In the genomic region with DNA sequence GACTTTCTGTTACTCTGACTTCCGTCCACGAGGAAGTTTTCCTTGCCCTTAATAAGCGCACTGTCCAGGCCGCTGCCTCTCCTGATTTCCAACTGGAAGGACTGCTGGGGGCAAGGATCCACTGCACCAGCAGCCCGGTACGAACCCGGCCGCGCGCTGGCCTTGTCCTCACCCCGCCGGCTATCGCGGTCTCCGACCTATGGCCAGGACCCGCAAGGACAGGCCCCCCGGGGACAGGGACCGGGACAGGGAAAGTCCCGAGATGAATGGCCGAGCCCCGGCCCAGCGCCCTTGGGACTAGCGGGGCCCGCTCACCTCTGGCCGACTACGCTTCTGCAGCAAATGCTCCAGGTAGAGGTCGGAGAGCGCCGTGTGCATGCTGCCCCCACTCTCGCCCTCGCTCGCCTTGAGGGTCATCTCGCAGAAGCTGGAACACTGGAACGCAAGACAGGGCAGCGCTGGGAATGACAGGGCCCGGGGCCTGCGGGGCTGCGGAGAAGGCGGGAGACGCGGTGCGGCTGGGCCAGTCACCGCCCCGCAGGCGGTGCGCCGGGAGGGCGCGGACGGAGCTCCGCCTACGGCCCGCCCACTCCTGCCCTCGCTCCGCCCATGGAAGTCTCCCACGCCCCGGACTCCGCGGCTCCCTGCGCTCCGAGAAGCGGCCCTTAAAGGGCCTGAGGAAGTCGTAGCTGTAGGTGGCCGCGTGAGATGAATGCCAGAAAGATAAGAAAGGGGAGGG, we compare ENCODE assay signal across 1 cellular context.
TF ChIP-seq lines count a peak whose summit lies in the region.

A gene (minus strand): TSS at position 529 of the 739 bp plus-strand sequence. CDS start 112 bp downstream, at position 417.

TF ChIP-seq in HepG2, 621 proteins besides CTCF, POLR2A, EP300 and RAD21 (continued from another document):
- TF ChIP-seq, protein P1, sequence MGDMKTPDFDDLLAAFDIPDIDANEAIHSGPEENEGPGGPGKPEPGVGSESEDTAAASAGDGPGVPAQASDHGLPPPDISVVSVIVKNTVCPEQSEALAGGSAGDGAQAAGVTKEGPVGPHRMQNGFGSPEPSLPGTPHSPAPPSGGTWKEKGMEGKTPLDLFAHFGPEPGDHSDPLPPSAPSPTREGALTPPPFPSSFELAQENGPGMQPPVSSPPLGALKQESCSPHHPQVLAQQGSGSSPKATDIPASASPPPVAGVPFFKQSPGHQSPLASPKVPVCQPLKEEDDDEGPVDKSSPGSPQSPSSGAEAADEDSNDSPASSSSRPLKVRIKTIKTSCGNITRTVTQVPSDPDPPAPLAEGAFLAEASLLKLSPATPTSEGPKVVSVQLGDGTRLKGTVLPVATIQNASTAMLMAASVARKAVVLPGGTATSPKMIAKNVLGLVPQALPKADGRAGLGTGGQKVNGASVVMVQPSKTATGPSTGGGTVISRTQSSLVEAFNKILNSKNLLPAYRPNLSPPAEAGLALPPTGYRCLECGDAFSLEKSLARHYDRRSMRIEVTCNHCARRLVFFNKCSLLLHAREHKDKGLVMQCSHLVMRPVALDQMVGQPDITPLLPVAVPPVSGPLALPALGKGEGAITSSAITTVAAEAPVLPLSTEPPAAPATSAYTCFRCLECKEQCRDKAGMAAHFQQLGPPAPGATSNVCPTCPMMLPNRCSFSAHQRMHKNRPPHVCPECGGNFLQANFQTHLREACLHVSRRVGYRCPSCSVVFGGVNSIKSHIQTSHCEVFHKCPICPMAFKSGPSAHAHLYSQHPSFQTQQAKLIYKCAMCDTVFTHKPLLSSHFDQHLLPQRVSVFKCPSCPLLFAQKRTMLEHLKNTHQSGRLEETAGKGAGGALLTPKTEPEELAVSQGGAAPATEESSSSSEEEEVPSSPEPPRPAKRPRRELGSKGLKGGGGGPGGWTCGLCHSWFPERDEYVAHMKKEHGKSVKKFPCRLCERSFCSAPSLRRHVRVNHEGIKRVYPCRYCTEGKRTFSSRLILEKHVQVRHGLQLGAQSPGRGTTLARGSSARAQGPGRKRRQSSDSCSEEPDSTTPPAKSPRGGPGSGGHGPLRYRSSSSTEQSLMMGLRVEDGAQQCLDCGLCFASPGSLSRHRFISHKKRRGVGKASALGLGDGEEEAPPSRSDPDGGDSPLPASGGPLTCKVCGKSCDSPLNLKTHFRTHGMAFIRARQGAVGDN (CRISPR knock-in tag; IDR thresholded peaks at IDR 0.05), result peak; percentile 83
- TF ChIP-seq, protein P2, sequence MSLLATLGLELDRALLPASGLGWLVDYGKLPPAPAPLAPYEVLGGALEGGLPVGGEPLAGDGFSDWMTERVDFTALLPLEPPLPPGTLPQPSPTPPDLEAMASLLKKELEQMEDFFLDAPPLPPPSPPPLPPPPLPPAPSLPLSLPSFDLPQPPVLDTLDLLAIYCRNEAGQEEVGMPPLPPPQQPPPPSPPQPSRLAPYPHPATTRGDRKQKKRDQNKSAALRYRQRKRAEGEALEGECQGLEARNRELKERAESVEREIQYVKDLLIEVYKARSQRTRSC (CRISPR knock-in tag; IDR thresholded peaks at IDR 0.05; ENCODE audit: low read depth), result no peak
- TF ChIP-seq, protein P3, sequence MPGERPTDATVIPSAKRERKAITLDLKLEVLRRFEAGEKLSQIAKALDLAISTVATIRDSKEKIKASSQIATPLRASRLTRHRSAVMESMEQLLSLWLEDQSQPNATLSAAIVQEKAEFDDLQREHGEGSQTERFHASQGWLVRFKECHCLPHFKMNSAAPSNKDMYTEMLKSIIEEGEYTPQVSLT (CRISPR knock-in tag; IDR thresholded peaks at IDR 0.05; ENCODE audit: borderline replicate concordance, low read depth), result no peak
- TF ChIP-seq ZNF432 (CRISPR knock-in tag; IDR thresholded peaks at IDR 0.05; ENCODE audit: borderline replicate concordance) (no peak), JDP2 (CRISPR knock-in tag; IDR thresholded peaks at IDR 0.05; ENCODE audit: borderline replicate concordance) (no peak), YY1 (IDR thresholded peaks at IDR 0.05; ENCODE audit: insufficient read depth, insufficient replicate concordance, low read depth, low read length) (no peak), FOXC1 (CRISPR knock-in tag; IDR thresholded peaks at IDR 0.05; ENCODE audit: borderline replicate concordance) (no peak), SIN3A (IDR thresholded peaks at IDR 0.05; ENCODE audit: borderline replicate concordance, low read depth, low read length) (peak; percentile 53; the same call in 1 of the 2 replicates), NFYC (CRISPR knock-in tag; IDR thresholded peaks at IDR 0.05) (peak; percentile 36), SAFB2 (CRISPR knock-in tag; IDR thresholded peaks at IDR 0.05; ENCODE audit: borderline replicate concordance, low read depth) (no peak), SP2 (CRISPR knock-in tag; IDR thresholded peaks at IDR 0.05) (peak; percentile 60), SALL2 (CRISPR knock-in tag; IDR thresholded peaks at IDR 0.05) (no peak), ZNF138 (CRISPR knock-in tag; IDR thresholded peaks at IDR 0.05; ENCODE audit: low read depth) (no peak), ARHGAP35 (CRISPR knock-in tag; IDR thresholded peaks at IDR 0.05; ENCODE audit: borderline replicate concordance) (no peak; the same call in 1 of the 2 replicates), ZNF10 (CRISPR knock-in tag; IDR thresholded peaks at IDR 0.05; ENCODE audit: borderline replicate concordance, low read depth) (no peak), BORCS8-MEF2B (CRISPR knock-in tag; IDR thresholded peaks at IDR 0.05) (no peak), ZNF333 (CRISPR knock-in tag; IDR thresholded peaks at IDR 0.05; ENCODE audit: borderline replicate concordance) (no peak), NR1H2 (CRISPR knock-in tag; IDR thresholded peaks at IDR 0.05; ENCODE audit: borderline replicate concordance, low read depth) (no peak), ZNF737 (CRISPR knock-in tag; IDR thresholded peaks at IDR 0.05; ENCODE audit: borderline replicate concordance) (no peak), ZSCAN9 (CRISPR knock-in tag; IDR thresholded peaks at IDR 0.05; ENCODE audit: borderline replicate concordance) (no peak)
- TF ChIP-seq, protein P4, sequence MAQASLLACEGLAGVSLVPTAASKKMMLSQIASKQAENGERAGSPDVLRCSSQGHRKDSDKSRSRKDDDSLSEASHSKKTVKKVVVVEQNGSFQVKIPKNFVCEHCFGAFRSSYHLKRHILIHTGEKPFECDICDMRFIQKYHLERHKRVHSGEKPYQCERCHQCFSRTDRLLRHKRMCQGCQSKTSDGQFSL (CRISPR knock-in tag; IDR thresholded peaks at IDR 0.05), result no peak
- TF ChIP-seq, protein P5, sequence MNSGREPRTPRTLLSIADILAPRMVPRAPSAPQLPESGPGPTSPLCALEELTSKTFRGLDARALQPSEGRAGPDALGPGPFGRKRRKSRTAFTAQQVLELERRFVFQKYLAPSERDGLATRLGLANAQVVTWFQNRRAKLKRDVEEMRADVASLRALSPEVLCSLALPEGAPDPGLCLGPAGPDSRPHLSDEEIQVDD (CRISPR knock-in tag; IDR thresholded peaks at IDR 0.05; ENCODE audit: borderline replicate concordance), result no peak
- TF ChIP-seq, protein P6, sequence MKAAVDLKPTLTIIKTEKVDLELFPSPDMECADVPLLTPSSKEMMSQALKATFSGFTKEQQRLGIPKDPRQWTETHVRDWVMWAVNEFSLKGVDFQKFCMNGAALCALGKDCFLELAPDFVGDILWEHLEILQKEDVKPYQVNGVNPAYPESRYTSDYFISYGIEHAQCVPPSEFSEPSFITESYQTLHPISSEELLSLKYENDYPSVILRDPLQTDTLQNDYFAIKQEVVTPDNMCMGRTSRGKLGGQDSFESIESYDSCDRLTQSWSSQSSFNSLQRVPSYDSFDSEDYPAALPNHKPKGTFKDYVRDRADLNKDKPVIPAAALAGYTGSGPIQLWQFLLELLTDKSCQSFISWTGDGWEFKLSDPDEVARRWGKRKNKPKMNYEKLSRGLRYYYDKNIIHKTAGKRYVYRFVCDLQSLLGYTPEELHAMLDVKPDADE (CRISPR knock-in tag; IDR thresholded peaks at IDR 0.05), result no peak
- TF ChIP-seq, protein P7, sequence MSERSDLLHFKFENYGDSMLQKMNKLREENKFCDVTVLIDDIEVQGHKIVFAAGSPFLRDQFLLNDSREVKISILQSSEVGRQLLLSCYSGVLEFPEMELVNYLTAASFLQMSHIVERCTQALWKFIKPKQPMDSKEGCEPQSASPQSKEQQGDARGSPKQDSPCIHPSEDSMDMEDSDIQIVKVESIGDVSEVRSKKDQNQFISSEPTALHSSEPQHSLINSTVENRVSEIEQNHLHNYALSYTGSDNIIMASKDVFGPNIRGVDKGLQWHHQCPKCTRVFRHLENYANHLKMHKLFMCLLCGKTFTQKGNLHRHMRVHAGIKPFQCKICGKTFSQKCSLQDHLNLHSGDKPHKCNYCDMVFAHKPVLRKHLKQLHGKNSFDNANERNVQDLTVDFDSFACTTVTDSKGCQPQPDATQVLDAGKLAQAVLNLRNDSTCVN (CRISPR knock-in tag; IDR thresholded peaks at IDR 0.05; ENCODE audit: borderline replicate concordance), result no peak
- TF ChIP-seq, protein P8, sequence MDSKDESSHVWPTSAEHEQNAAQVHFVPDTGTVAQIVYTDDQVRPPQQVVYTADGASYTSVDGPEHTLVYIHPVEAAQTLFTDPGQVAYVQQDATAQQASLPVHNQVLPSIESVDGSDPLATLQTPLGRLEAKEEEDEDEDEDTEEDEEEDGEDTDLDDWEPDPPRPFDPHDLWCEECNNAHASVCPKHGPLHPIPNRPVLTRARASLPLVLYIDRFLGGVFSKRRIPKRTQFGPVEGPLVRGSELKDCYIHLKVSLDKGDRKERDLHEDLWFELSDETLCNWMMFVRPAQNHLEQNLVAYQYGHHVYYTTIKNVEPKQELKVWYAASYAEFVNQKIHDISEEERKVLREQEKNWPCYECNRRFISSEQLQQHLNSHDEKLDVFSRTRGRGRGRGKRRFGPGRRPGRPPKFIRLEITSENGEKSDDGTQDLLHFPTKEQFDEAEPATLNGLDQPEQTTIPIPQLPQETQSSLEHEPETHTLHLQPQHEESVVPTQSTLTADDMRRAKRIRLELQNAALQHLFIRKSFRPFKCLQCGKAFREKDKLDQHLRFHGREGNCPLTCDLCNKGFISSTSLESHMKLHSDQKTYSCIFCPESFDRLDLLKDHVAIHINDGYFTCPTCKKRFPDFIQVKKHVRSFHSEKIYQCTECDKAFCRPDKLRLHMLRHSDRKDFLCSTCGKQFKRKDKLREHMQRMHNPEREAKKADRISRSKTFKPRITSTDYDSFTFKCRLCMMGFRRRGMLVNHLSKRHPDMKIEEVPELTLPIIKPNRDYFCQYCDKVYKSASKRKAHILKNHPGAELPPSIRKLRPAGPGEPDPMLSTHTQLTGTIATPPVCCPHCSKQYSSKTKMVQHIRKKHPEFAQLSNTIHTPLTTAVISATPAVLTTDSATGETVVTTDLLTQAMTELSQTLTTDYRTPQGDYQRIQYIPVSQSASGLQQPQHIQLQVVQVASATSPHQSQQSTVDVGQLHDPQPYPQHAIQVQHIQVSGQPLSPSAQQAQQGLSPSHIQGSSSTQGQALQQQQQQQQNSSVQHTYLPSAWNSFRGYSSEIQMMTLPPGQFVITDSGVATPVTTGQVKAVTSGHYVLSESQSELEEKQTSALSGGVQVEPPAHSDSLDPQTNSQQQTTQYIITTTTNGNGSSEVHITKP (CRISPR knock-in tag; IDR thresholded peaks at IDR 0.05; ENCODE audit: low read depth), result no peak
- TF ChIP-seq, protein P9, sequence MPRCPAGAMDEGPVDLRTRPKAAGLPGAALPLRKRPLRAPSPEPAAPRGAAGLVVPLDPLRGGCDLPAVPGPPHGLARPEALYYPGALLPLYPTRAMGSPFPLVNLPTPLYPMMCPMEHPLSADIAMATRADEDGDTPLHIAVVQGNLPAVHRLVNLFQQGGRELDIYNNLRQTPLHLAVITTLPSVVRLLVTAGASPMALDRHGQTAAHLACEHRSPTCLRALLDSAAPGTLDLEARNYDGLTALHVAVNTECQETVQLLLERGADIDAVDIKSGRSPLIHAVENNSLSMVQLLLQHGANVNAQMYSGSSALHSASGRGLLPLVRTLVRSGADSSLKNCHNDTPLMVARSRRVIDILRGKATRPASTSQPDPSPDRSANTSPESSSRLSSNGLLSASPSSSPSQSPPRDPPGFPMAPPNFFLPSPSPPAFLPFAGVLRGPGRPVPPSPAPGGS (CRISPR knock-in tag; IDR thresholded peaks at IDR 0.05), result peak; percentile 61; the same call in 1 of the 2 replicates
- TF ChIP-seq, protein P10, sequence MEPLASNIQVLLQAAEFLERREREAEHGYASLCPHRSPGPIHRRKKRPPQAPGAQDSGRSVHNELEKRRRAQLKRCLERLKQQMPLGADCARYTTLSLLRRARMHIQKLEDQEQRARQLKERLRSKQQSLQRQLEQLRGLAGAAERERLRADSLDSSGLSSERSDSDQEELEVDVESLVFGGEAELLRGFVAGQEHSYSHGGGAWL (CRISPR knock-in tag; IDR thresholded peaks at IDR 0.05), result no peak
- TF ChIP-seq, protein P11, sequence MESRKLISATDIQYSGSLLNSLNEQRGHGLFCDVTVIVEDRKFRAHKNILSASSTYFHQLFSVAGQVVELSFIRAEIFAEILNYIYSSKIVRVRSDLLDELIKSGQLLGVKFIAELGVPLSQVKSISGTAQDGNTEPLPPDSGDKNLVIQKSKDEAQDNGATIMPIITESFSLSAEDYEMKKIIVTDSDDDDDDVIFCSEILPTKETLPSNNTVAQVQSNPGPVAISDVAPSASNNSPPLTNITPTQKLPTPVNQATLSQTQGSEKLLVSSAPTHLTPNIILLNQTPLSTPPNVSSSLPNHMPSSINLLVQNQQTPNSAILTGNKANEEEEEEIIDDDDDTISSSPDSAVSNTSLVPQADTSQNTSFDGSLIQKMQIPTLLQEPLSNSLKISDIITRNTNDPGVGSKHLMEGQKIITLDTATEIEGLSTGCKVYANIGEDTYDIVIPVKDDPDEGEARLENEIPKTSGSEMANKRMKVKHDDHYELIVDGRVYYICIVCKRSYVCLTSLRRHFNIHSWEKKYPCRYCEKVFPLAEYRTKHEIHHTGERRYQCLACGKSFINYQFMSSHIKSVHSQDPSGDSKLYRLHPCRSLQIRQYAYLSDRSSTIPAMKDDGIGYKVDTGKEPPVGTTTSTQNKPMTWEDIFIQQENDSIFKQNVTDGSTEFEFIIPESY (CRISPR knock-in tag; IDR thresholded peaks at IDR 0.05), result no peak
